In genomic region chr3:32817561-32818430, GRCh38 we compare ENCODE assay signal across 8 cellular contexts. TPM values are rescaled to one million over a fixed set of nuclear protein-coding genes. Genes with fewer than 3 reads are reported as not detected.
DNase-seq lines count a peak whose midpoint lies in the region; ATAC-seq and TF ChIP-seq lines count a peak whose summit lies in the region.

TSS of gene TRIM71 (plus strand) at chr3:32817997. CDS start at chr3:32818081, 84 bp downstream.

- no peaks in the 10 kb centered on the region for H3K4me1 Mint-ChIP-seq in MCF 10A (ENCODE audit: insufficient read depth, unreplicated experiment)
- peaks cover 28% of the 10 kb centered on the region for H3K4me1 Mint-ChIP-seq in activated CD8-positive, alpha-beta T cell treated with anti-CD3 and anti-CD28 coated beads, Interleukin-2, amount 10 ng/mL, durations not matched to agents 7 days and 5 days (ENCODE audit: low read depth)

- DNase-seq in breast epithelium (ENCODE audit: low spot score in 2 of 2): no peak
- no peak for DNase-seq in MCF 10A (ENCODE audit: unreplicated experiment)
- DNase-seq in activated CD8-positive, alpha-beta T cell treated with anti-CD3 and anti-CD28 coated beads, Interleukin-2, amount 10 ng/mL, durations not matched to agents 7 days and 5 days: peak; percentile 24
- DNase-seq in iPS DF 6.9 (ENCODE audit: low read depth, low spot score): no peak
- DNase-seq in stimulated activated CD4-positive, alpha-beta T cell treated with anti-CD3 and anti-CD28 coated beads, Interleukin-2, amount 100 ng/mL, for 24 hours: peak; percentile 21 to 42
- no peak for DNase-seq in NCI-H1930 (lab: John Stamatoyannopoulos, UW)
- no peak for DNase-seq in MV-4-11 (lab: John Stamatoyannopoulos, UW)
- DNase-seq in cerebellum (ENCODE audit: low spot score): no peak

- peaks cover 11% of the 10 kb centered on the region for H3K27me3 Mint-ChIP-seq in MCF 10A (ENCODE audit: insufficient read depth, unreplicated experiment)
- peaks cover 57% of the 10 kb centered on the region for H3K27me3 Mint-ChIP-seq in activated CD8-positive, alpha-beta T cell treated with anti-CD3 and anti-CD28 coated beads, Interleukin-2, amount 10 ng/mL, durations not matched to agents 7 days and 5 days (ENCODE audit: low read depth)

- no peak for TF ChIP-seq POLR2A in breast epithelium (IDR thresholded peaks at IDR 0.05)

- H3K9me3 Mint-ChIP-seq in MCF 10A (ENCODE audit: unreplicated experiment): no peaks in the 10 kb centered on the region
- no peaks in the 10 kb centered on the region for H3K9me3 Mint-ChIP-seq in activated CD8-positive, alpha-beta T cell treated with anti-CD3 and anti-CD28 coated beads, Interleukin-2, amount 10 ng/mL, durations not matched to agents 7 days and 5 days (ENCODE audit: insufficient read depth)

- no peak within 1 kb of the TSS for H3K27ac ChIP-seq in breast epithelium
- no peak within 1 kb of the TSS for H3K27ac ChIP-seq in iPS DF 6.9 (ENCODE audit: low read length)

- no peaks in the 10 kb centered on the region for H3K36me3 ChIP-seq in breast epithelium
- peaks cover 30% of the 10 kb centered on the region for H3K36me3 ChIP-seq in iPS DF 6.9 (ENCODE audit: control insufficient read depth, insufficient read depth, low read length)

- peaks cover 10 to 71% of the 10 kb centered on the region in 2 donors for H3K27me3 ChIP-seq in breast epithelium
- H3K27me3 ChIP-seq in iPS DF 6.9 (ENCODE audit: control insufficient read depth, insufficient read depth, low read length): no peaks in the 10 kb centered on the region

- peaks cover 5 to 10% of the 10 kb centered on the region in 2 donors for H3K4me1 ChIP-seq in breast epithelium
- peaks cover 2% of the 10 kb centered on the region; the same call in 1 of the 2 replicates for H3K4me1 ChIP-seq in iPS DF 6.9 (ENCODE audit: control insufficient read depth, insufficient read depth, low read length)

- no peaks in the 10 kb centered on the region for H3K36me3 Mint-ChIP-seq in MCF 10A (ENCODE audit: insufficient read depth, unreplicated experiment)
- H3K36me3 Mint-ChIP-seq in activated CD8-positive, alpha-beta T cell treated with anti-CD3 and anti-CD28 coated beads, Interleukin-2, amount 10 ng/mL, durations not matched to agents 7 days and 5 days (ENCODE audit: low read depth): peaks cover 2% of the 10 kb centered on the region

- BruUV-seq in MCF 10A (replicated peaks; lab: Mats Ljungman, UMichigan): no TSS peak

- H3K4me3 Mint-ChIP-seq in MCF 10A (ENCODE audit: unreplicated experiment): no peak within 1 kb of the TSS
- H3K4me3 Mint-ChIP-seq in activated CD8-positive, alpha-beta T cell treated with anti-CD3 and anti-CD28 coated beads, Interleukin-2, amount 10 ng/mL, durations not matched to agents 7 days and 5 days: peak within 1 kb of the TSS; percentile 64

- CTCF ChIA-PET in MCF 10A (lab: Yijun Ruan, JAX): no interaction called here
- CTCF ChIA-PET in activated CD8-positive, alpha-beta T cell treated with anti-CD3 and anti-CD28 coated beads, Interleukin-2, amount 10 ng/mL, durations not matched to agents 7 days and 5 days (lab: Charles Lee): no interaction called here

- WGBS in iPS DF 6.9 (ENCODE audit: insufficient coverage, insufficient read length): no CpG with 5 or more reads among the region's 88 CpGs

- TF ChIP-seq CTCF in breast epithelium (IDR thresholded peaks at IDR 0.05): no peak
- no peak for TF ChIP-seq CTCF in MCF 10A (IDR thresholded peaks at IDR 0.05; ENCODE audit: unreplicated experiment)

- intact Hi-C loops in breast epithelium (cut with DNase I; ENCODE audit: low total_unique reads): no loop called here
- intact Hi-C loops in MCF 10A (cut with micrococcal nuclease): no loop called here

- peak within 1 kb of the TSS; percentile 41 to 64 (median 48) for H3K4me3 ChIP-seq in breast epithelium
- H3K4me3 ChIP-seq in iPS DF 6.9 (ENCODE audit: low read length): peak within 1 kb of the TSS; percentile 99

- H3K9me3 ChIP-seq in breast epithelium: no peaks in the 10 kb centered on the region
- H3K9me3 ChIP-seq in iPS DF 6.9 (ENCODE audit: control insufficient read depth, insufficient read depth, low read length): no peaks in the 10 kb centered on the region

- ATAC-seq in activated CD8-positive, alpha-beta T cell treated with anti-CD3 and anti-CD28 coated beads, Interleukin-2, amount 10 ng/mL, durations not matched to agents 7 days and 5 days: peak; percentile 34

- POLR2A ChIA-PET in MCF 10A (lab: Yijun Ruan, JAX): no interaction called here
- POLR2A ChIA-PET in activated CD8-positive, alpha-beta T cell treated with anti-CD3 and anti-CD28 coated beads, Interleukin-2, amount 10 ng/mL, durations not matched to agents 7 days and 5 days (lab: Charles Lee): no interaction called here

- no peak within 1 kb of the TSS for H3K27ac Mint-ChIP-seq in MCF 10A (ENCODE audit: low read depth, unreplicated experiment)
- no peak within 1 kb of the TSS for H3K27ac Mint-ChIP-seq in activated CD8-positive, alpha-beta T cell treated with anti-CD3 and anti-CD28 coated beads, Interleukin-2, amount 10 ng/mL, durations not matched to agents 7 days and 5 days

RNA-seq across cellular contexts. Expression of gene TRIM71, which starts in this region (rescaled TPM):
- total RNA-seq in breast epithelium (under 1 TPM in 2 of 3 donors, not detected in 1; under 0.01 TPM), MCF 10A (2022) (0.05 TPM in 2 replicates), cerebellum (6.1 TPM)
- total RNA-seq in activated CD8-positive, alpha-beta T cell treated with anti-CD3 and anti-CD28 coated beads, Interleukin-2, amount 10 ng/mL, durations not matched to agents 7 days and 5 days: not detected

Comparison
In these comparisons a context has a peak if more than half of its experiments do, and no peak if none do; other contexts are left out.
1. Peak in DNase-seq and ATAC-seq in activated CD8-positive, alpha-beta T cell treated with anti-CD3 and anti-CD28 coated beads, Interleukin-2, amount 10 ng/mL, durations not matched to agents 7 days and 5 days; RNA of the gene not detected or under 1 TPM.
2. DNase-seq: peak in stimulated activated CD4-positive, alpha-beta T cell treated with anti-CD3 and anti-CD28 coated beads, Interleukin-2, amount 100 ng/mL, for 24 hours (2 of 2); none in breast epithelium (0 of 2), MCF 10A (single experiment), iPS DF 6.9 (single experiment), NCI-H1930 (0 of 2), MV-4-11 (single experiment) and cerebellum (single experiment).